19 cellular contexts compared by ENCODE assay signal in genomic region chr3:8103954-8104353, GRCh38.
DNase-seq lines count a peak whose midpoint lies in the region; ATAC-seq, FAIRE-seq and TF ChIP-seq lines count a peak whose summit lies in the region.
"Had no signal": no experiment of that assay in that cellular context is flagged by ENCODE, and none has a peak within 500 bp of the region (broad histone marks: within the 10 kb centered on the region; RNA-seq: fewer than 3 reads in every experiment).

No MANE protein-coding gene starts in this region.

- WGBS in endodermal cell (ENCODE audit: insufficient coverage in 1 of 2, insufficient read length in 1 of 2), 2 experiments = 80 to 96% methylated on average over 1 to 3 of the region's 3 CpGs

- no peak overlapping the region for H3K4me3 Mint-ChIP-seq in endodermal cell
- H3K4me3 Mint-ChIP-seq: CD8-positive, alpha-beta T cell had no signal

- no peaks in the 10 kb centered on the region for H3K9me3 ChIP-seq in endodermal cell (ENCODE audit: control insufficient read depth, low read length)
- H3K9me3 ChIP-seq: left lung, upper lobe of left lung had no signal

- no peaks in the 10 kb centered on the region for H3K27me3 Mint-ChIP-seq in endodermal cell (ENCODE audit: insufficient read depth)

- ATAC-seq in GM19043 (IDR thresholded peaks at IDR 0.05; ENCODE audit: low read depth, unreplicated experiment) (peak; percentile 50), HG02852 (IDR thresholded peaks at IDR 0.05; ENCODE audit: unreplicated experiment) (peak; percentile 67), GM19455 (IDR thresholded peaks at IDR 0.05; ENCODE audit: unreplicated experiment) (no peak)
- ATAC-seq: CD8-positive, alpha-beta T cell; foreskin keratinocyte; left lung had no signal

- TF ChIP-seq POLR2A in GM12891 (IDR thresholded peaks at IDR 0.05; ENCODE audit: low read depth, low read length) = no peak

- no peaks in the 10 kb centered on the region for H3K4me1 ChIP-seq in endodermal cell (ENCODE audit: control insufficient read depth, insufficient read depth, low read length)
- H3K4me1 ChIP-seq: foreskin keratinocyte, left lung, upper lobe of left lung had no signal

- no peak overlapping the region for H3K4me3 ChIP-seq in endodermal cell (ENCODE audit: low read length)
- H3K4me3 ChIP-seq: left lung, upper lobe of left lung had no signal

- no peak overlapping the region for H3K27ac Mint-ChIP-seq in endodermal cell
- H3K27ac Mint-ChIP-seq: CD8-positive, alpha-beta T cell had no signal

- no peaks in the 10 kb centered on the region for H3K27me3 ChIP-seq in endodermal cell (ENCODE audit: control insufficient read depth, insufficient read depth, low read length, poor library complexity, severe bottlenecking)
- H3K27me3 ChIP-seq: foreskin keratinocyte, left lung, upper lobe of left lung had no signal

- H3K9me3 Mint-ChIP-seq in endodermal cell = no peaks in the 10 kb centered on the region
- H3K9me3 Mint-ChIP-seq: CD8-positive, alpha-beta T cell had no signal

- no peak overlapping the region for H3K27ac ChIP-seq in endodermal cell (ENCODE audit: low read depth, low read length)
- H3K27ac ChIP-seq: foreskin keratinocyte, left lung, upper lobe of left lung had no signal

- no peak overlapping the region for H3K9ac ChIP-seq in endodermal cell (ENCODE audit: extremely low read depth, low read length, poor library complexity, severe bottlenecking)

- no peak for FAIRE-seq in GM12891 (lab: Jason Lieb, UNC)
- FAIRE-seq: endothelial cell of umbilical vein had no signal

- H3K36me3 ChIP-seq in endodermal cell (ENCODE audit: control insufficient read depth, insufficient read depth, low read length) = no peaks in the 10 kb centered on the region
- H3K36me3 ChIP-seq: left lung, upper lobe of left lung had no signal

- H3K36me3 Mint-ChIP-seq in endodermal cell (ENCODE audit: low read depth) = no peaks in the 10 kb centered on the region
- H3K36me3 Mint-ChIP-seq: CD8-positive, alpha-beta T cell had no signal

- peaks cover 17% of the 10 kb centered on the region for H3K4me1 Mint-ChIP-seq in endodermal cell

- no peak for DNase-seq in GM12891 (ENCODE audit: insufficient read length, low spot score)
- peak; percentile 8 for DNase-seq in NAMALWA (ENCODE audit: low spot score)
- no peak for DNase-seq in activated CD8-positive, alpha-beta memory T cell treated with anti-CD3 and anti-CD28 coated beads for 24 hours
- DNase-seq in DMS53 (lab: John Stamatoyannopoulos, UW) = no peak
- no peak for DNase-seq in endodermal cell
- DNase-seq: activated effector memory CD4-positive, alpha-beta T cell treated with anti-CD3 and anti-CD28 coated beads, Interleukin-2, amount 50 U/mL, for 16 hours; amniotic stem cell; CD8-positive, alpha-beta T cell; foreskin keratinocyte; left lung; NCI-H2107; occipital lobe; stimulated activated CD4-positive, alpha-beta T cell treated with anti-CD3 and anti-CD28 coated beads, Interleukin-4, amount 100 ng/mL, for 4 hours; T-helper 1 cell; upper lobe of left lung had no signal

- no peak for TF ChIP-seq CTCF in endodermal cell (conservative IDR thresholded peaks at IDR 0.05)

TF ChIP-seq in GM12891, 5 proteins besides CTCF, POLR2A, EP300 and RAD21:
- TF ChIP-seq PAX5 (IDR thresholded peaks at IDR 0.05; ENCODE audit: insufficient read depth, low read length, severe bottlenecking) = no peak
- TF ChIP-seq SPI1 (IDR thresholded peaks at IDR 0.05; ENCODE audit: low read depth, low read length) = peak; percentile 90
